8 cellular contexts compared by ENCODE assay signal in genomic region chr20:3749689-3750639, GRCh38. TPM values are rescaled to one million over a fixed set of nuclear protein-coding genes. Genes with fewer than 3 reads are reported as not detected.
DNase-seq lines count a peak whose midpoint lies in the region; ATAC-seq and TF ChIP-seq lines count a peak whose summit lies in the region.

No MANE protein-coding gene starts in this region.

- H3K4me3 ChIP-seq in MM.1S (ENCODE audit: low read length), result no peak overlapping the region
- no peak overlapping the region for H3K4me3 ChIP-seq in right cardiac atrium (ENCODE audit: low read length)
- H3K4me3 ChIP-seq in smooth muscle cell, result no peak overlapping the region

- H3K9me3 Mint-ChIP-seq in activated T-cell treated with anti-CD3 and anti-CD28 coated beads, Interleukin-2, amount 50 U/mL, for 24 hours, result no peaks in the 10 kb centered on the region

- H3K79me2 ChIP-seq in MM.1S (ENCODE audit: low read length) (no peaks in the 10 kb centered on the region), smooth muscle cell (ENCODE audit: low read depth) (no peaks in the 10 kb centered on the region)

- ATAC-seq in right cardiac atrium (no peak), GM21526 (IDR thresholded peaks at IDR 0.05; ENCODE audit: low FRiP score, unreplicated experiment) (no peak)

- TF ChIP-seq CTCF in MM.1S (IDR thresholded peaks at IDR 0.05; ENCODE audit: low read length) (peak; percentile 61), smooth muscle cell (IDR thresholded peaks at IDR 0.05; ENCODE audit: borderline replicate concordance, insufficient read depth, poor library complexity, severe bottlenecking) (peak; percentile 91)

- WGBS in right cardiac atrium, result 56% methylated on average over 74 of the region's 74 CpGs
- 17% methylated on average over 63 of the region's 74 CpGs for WGBS in smooth muscle cell (ENCODE audit: low lambda C conversion rate)

- H3K36me3 ChIP-seq in MM.1S (replicated peaks; ENCODE audit: insufficient read depth, low read length), result no peaks in the 10 kb centered on the region
- no peaks in the 10 kb centered on the region for H3K36me3 ChIP-seq in smooth muscle cell (ENCODE audit: low read depth)

- H3K9me2 ChIP-seq in MM.1S (replicated peaks; ENCODE audit: insufficient read depth, low read length), result no peaks in the 10 kb centered on the region

- H3F3A ChIP-seq in MM.1S (ENCODE audit: insufficient read depth, low read length), result no peaks in the 10 kb centered on the region
- H3F3A ChIP-seq in smooth muscle cell (ENCODE audit: low read depth), result peaks cover 2% of the 10 kb centered on the region

- H3K27me3 Mint-ChIP-seq in activated T-cell treated with anti-CD3 and anti-CD28 coated beads, Interleukin-2, amount 50 U/mL, for 24 hours, result peaks cover 10% of the 10 kb centered on the region

- no peak overlapping the region for H3K9ac ChIP-seq in MM.1S (ENCODE audit: low read length)
- H3K9ac ChIP-seq in smooth muscle cell (ENCODE audit: low read depth), result no peak overlapping the region

- H3K9me3 ChIP-seq in MM.1S (replicated peaks; ENCODE audit: insufficient read depth, low read length) (no peaks in the 10 kb centered on the region), right cardiac atrium (ENCODE audit: control insufficient read depth, low read length) (no peaks in the 10 kb centered on the region), smooth muscle cell (replicated peaks; ENCODE audit: low read depth) (no peaks in the 10 kb centered on the region)

- H3K4me2 ChIP-seq in MM.1S (ENCODE audit: low read depth, low read length), result no peak overlapping the region
- H3K4me2 ChIP-seq in smooth muscle cell, result peak overlapping the region; percentile 62

- H4K20me1 ChIP-seq in MM.1S (ENCODE audit: insufficient read depth, low read length), result no peaks in the 10 kb centered on the region
- H4K20me1 ChIP-seq in smooth muscle cell (ENCODE audit: low read depth), result peaks cover 7% of the 10 kb centered on the region

- no peak overlapping the region for H2AFZ ChIP-seq in MM.1S (ENCODE audit: low read length)
- H2AFZ ChIP-seq in smooth muscle cell (ENCODE audit: low read depth), result no peak overlapping the region

- no peak overlapping the region for H3K27ac ChIP-seq in MM.1S (ENCODE audit: low read length)
- no peak overlapping the region for H3K27ac ChIP-seq in right cardiac atrium (ENCODE audit: low read length)
- H3K27ac ChIP-seq in smooth muscle cell (ENCODE audit: low read depth), result no peak overlapping the region

- no peak overlapping the region for H3K27ac Mint-ChIP-seq in activated T-cell treated with anti-CD3 and anti-CD28 coated beads, Interleukin-2, amount 50 U/mL, for 24 hours

- H3K27me3 ChIP-seq in MM.1S (replicated peaks; ENCODE audit: insufficient read depth, low read length), result peaks cover 14% of the 10 kb centered on the region
- H3K27me3 ChIP-seq in right cardiac atrium (ENCODE audit: control insufficient read depth, insufficient read depth), result no peaks in the 10 kb centered on the region
- peaks cover 48% of the 10 kb centered on the region for H3K27me3 ChIP-seq in smooth muscle cell (ENCODE audit: low read depth)

- no peaks in the 10 kb centered on the region for H3K4me1 ChIP-seq in MM.1S (ENCODE audit: low read length)
- H3K4me1 ChIP-seq in right cardiac atrium (ENCODE audit: control insufficient read depth, insufficient read depth, low read length), result no peaks in the 10 kb centered on the region
- peaks cover 5% of the 10 kb centered on the region for H3K4me1 ChIP-seq in smooth muscle cell (ENCODE audit: low read depth)

- peak; percentile 24 for DNase-seq in DMS79 (lab: John Stamatoyannopoulos, UW)
- DNase-seq in MM.1S, result no peak
- peak; percentile 52 for DNase-seq in activated T-cell treated with anti-CD3 and anti-CD28 coated beads, Interleukin-2, amount 50 U/mL, for 24 hours
- DNase-seq in right cardiac atrium, result peak in 2 of 3 donors; percentile 69 to 71
- peak; percentile 13 for DNase-seq in smooth muscle cell (lab: John Stamatoyannopoulos, UW; ENCODE audit: unreplicated experiment)
- DNase-seq in activated gamma-delta T cell (lab: John Stamatoyannopoulos, UW), result no peak
- DNase-seq in SK-N-DZ (ENCODE audit: low spot score), result no peak

- peaks cover 18% of the 10 kb centered on the region for H3K36me3 Mint-ChIP-seq in activated T-cell treated with anti-CD3 and anti-CD28 coated beads, Interleukin-2, amount 50 U/mL, for 24 hours (ENCODE audit: low read depth)

- H3K4me1 Mint-ChIP-seq in activated T-cell treated with anti-CD3 and anti-CD28 coated beads, Interleukin-2, amount 50 U/mL, for 24 hours (ENCODE audit: low read depth), result peaks cover 12% of the 10 kb centered on the region

- intact Hi-C loops in right cardiac atrium (cut with DNase I), result no loop called here

- no peak overlapping the region for H3K4me3 Mint-ChIP-seq in activated T-cell treated with anti-CD3 and anti-CD28 coated beads, Interleukin-2, amount 50 U/mL, for 24 hours

RNA-seq across cellular contexts. Expression of gene HSPA12B, which starts 17.5 kb away (rescaled TPM):
- total RNA-seq in right cardiac atrium (10 to 100 TPM in 1 of 4 donors, 1 to 10 TPM in 3; 6.1 to 13.0 (median 7.1) TPM), smooth muscle cell (0.04 and 0.40 TPM in 2 replicates)
- polyA plus RNA-seq in right cardiac atrium (8.9 TPM), smooth muscle cell (0.72 and 1.0 TPM in 2 replicates)
- 4.1 and 5.6 TPM in 2 replicates for polyA plus RNA-seq in SK-N-DZ (2014; cell fraction: cytosol; rRNA removed)
- polyA plus RNA-seq in SK-N-DZ (2014; cell fraction: nucleus; rRNA removed), result 13.5 and 16.3 TPM in 2 replicates

RNA-seq across cellular contexts. Expression of gene ADISSP, which starts 17.6 kb away (rescaled TPM):
- 10 to 100 TPM; 11.7 to 13.7 (median 12.1) TPM for total RNA-seq in right cardiac atrium
- polyA plus RNA-seq in right cardiac atrium, result 12.6 TPM
- total RNA-seq in smooth muscle cell, result 7.6 and 11.8 TPM in 2 replicates
- 33.4 and 46.7 TPM in 2 replicates for polyA plus RNA-seq in smooth muscle cell
- polyA plus RNA-seq in SK-N-DZ (2014; cell fraction: cytosol; rRNA removed), result 110 and 116 TPM in 2 replicates
- polyA plus RNA-seq in SK-N-DZ (2014; cell fraction: nucleus; rRNA removed), result 63.6 and 72.6 TPM in 2 replicates

RNA-seq across cellular contexts. Expression of gene SPEF1, which starts 31.3 kb away (rescaled TPM):
- total RNA-seq in right cardiac atrium, result under 1 TPM in 1 of 4 donors, not detected in 3; 0.50 TPM
- 0.07 TPM for polyA plus RNA-seq in right cardiac atrium
- total RNA-seq in smooth muscle cell, result 0.36 and 0.72 TPM in 2 replicates
- polyA plus RNA-seq in smooth muscle cell, result 0.32 and 0.47 TPM in 2 replicates
- polyA plus RNA-seq in SK-N-DZ (2014; cell fraction: cytosol; rRNA removed), result 0.17 and 0.62 TPM in 2 replicates
- 0.20 and 3.4 TPM in 2 replicates for polyA plus RNA-seq in SK-N-DZ (2014; cell fraction: nucleus; rRNA removed)

RNA-seq across cellular contexts. Expression of gene CENPB, which starts 36.6 kb away (rescaled TPM):
- total RNA-seq in right cardiac atrium (10 to 100 TPM; 63.9 to 92.7 (median 72.1) TPM), smooth muscle cell (23.6 TPM in 2 replicates)
- polyA plus RNA-seq in right cardiac atrium (67.4 TPM), smooth muscle cell (10.4 and 13.4 TPM in 2 replicates)
- 48.5 and 68.5 TPM in 2 replicates for polyA plus RNA-seq in SK-N-DZ (2014; cell fraction: cytosol; rRNA removed)
- polyA plus RNA-seq in SK-N-DZ (2014; cell fraction: nucleus; rRNA removed), result 30.1 and 42.8 TPM in 2 replicates

RNA-seq across cellular contexts. Expression of gene SIGLEC1, which starts 37.6 kb away (rescaled TPM):
- 10 to 100 TPM in 1 of 4 donors, 1 to 10 TPM in 3; 6.7 to 12.3 (median 8.8) TPM for total RNA-seq in right cardiac atrium
- 4.2 TPM for polyA plus RNA-seq in right cardiac atrium
- not detected in 2 replicates for total RNA-seq in smooth muscle cell
- not detected in 2 replicates for polyA plus RNA-seq in smooth muscle cell
- not detected in 2 replicates for polyA plus RNA-seq in SK-N-DZ (2014; cell fraction: cytosol; rRNA removed)
- not detected in 2 replicates for polyA plus RNA-seq in SK-N-DZ (2014; cell fraction: nucleus; rRNA removed)

Comparison
In these comparisons a context has a peak if more than half of its experiments do, and no peak if none do; other contexts are left out.
1. DNase-seq: peak in DMS79 (single experiment), activated T-cell treated with anti-CD3 and anti-CD28 coated beads, Interleukin-2, amount 50 U/mL, for 24 hours (single experiment), right cardiac atrium (2 of 3) and smooth muscle cell (single experiment); none in MM.1S (single experiment), activated gamma-delta T cell (single experiment) and SK-N-DZ (single experiment).